9 cellular contexts compared by ENCODE assay signal in the genomic region with DNA sequence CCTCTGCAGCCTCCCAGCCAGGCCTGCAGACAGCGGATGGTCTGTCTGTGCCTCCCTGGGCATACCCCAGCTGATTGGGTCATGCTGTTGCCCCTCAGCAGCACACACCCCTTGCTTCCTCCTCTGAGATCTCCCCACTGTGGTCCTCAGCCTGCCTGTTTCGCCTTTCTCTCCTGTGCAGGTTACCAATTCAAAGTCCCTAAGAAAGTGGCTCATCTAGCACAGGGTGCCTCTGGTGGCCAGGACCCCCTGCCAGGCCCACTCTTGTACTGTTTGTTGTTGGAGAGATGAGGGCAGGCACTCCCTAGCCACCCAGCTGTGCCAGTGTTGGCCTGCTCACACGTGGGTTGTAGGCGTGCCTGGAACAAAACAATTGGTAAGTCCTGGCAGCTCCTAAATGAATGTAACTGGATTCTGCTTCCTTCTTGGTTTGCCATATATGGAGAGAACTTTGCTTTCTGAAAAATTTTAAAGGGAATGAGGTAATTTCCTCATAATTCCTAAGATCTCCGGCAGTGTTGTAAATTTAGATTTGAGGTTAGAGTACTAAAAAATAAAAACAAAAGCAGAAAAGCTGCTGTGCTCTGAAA.
DNase-seq lines count a peak whose midpoint lies in the region; ATAC-seq and TF ChIP-seq lines count a peak whose summit lies in the region.
"Had no signal": no experiment of that assay in that cellular context is flagged by ENCODE, and none has a peak within 500 bp of the region (broad histone marks: within the 10 kb centered on the region; RNA-seq: fewer than 3 reads in every experiment).

No MANE protein-coding gene starts in this region.

- H3K9me3 Mint-ChIP-seq in Calu3 (ENCODE audit: low read depth, unreplicated experiment): no peaks in the 10 kb centered on the region
- H3K9me3 Mint-ChIP-seq in nephron progenitor cell: no peaks in the 10 kb centered on the region
- H3K9me3 Mint-ChIP-seq: neural crest cell had no signal

- H3K4me1 Mint-ChIP-seq in Calu3 (ENCODE audit: low read depth, unreplicated experiment): peaks cover 41% of the 10 kb centered on the region
- peaks cover 27% of the 10 kb centered on the region for H3K4me1 Mint-ChIP-seq in nephron progenitor cell

- no peak for TF ChIP-seq CTCF in Calu3 (IDR thresholded peaks at IDR 0.05; ENCODE audit: unreplicated experiment)
- TF ChIP-seq CTCF in nephron progenitor cell (IDR thresholded peaks at IDR 0.05): no peak

- peak overlapping the region; percentile 54 to 70 for H3K27ac ChIP-seq in esophagus (ENCODE audit: low read depth in 2 of 2, low read length in 1 of 2)

- H3K4me1 ChIP-seq in esophagus (ENCODE audit: control insufficient read depth in 2 of 2, insufficient read depth in 2 of 2, low read length in 1 of 2): peaks cover 3 to 4% of the 10 kb centered on the region in 2 donors

- 29 to 39% methylated on average over 5 of the region's 5 CpGs for WGBS in esophagus, 2 donors

- H3K4me3 ChIP-seq in esophagus (ENCODE audit: low read depth in 1 of 2, low read length in 2 of 2): no peak overlapping the region

- intact Hi-C loops in Calu3 (cut with micrococcal nuclease; ENCODE audit: unreplicated experiment): no loop called here

- no peaks in the 10 kb centered on the region for H3K9me3 ChIP-seq in esophagus (ENCODE audit: control insufficient read depth in 2 of 2, insufficient read depth in 1 of 2, low read depth in 1 of 2, low read length in 1 of 2)

- CTCF ChIA-PET in Calu3 (lab: Charles Lee): interaction anchor here (0.6 to 3.0 kb wide), 6 partner anchors 9 to 610 kb away, joined by 4 to 14 read pairs (median 8); no protein-coding TSS in a partner anchor

- H3K27me3 Mint-ChIP-seq in Calu3 (ENCODE audit: unreplicated experiment) (no peaks in the 10 kb centered on the region), nephron progenitor cell (ENCODE audit: low read depth, poor library complexity) (no peaks in the 10 kb centered on the region)

- H3K27ac Mint-ChIP-seq in Calu3 (ENCODE audit: unreplicated experiment) (peak overlapping the region; percentile 6), nephron progenitor cell (peak overlapping the region; percentile 58)

- H3K36me3 Mint-ChIP-seq in Calu3 (ENCODE audit: insufficient read depth, unreplicated experiment) (no peaks in the 10 kb centered on the region), nephron progenitor cell (ENCODE audit: low read depth) (no peaks in the 10 kb centered on the region)

- DNase-seq in Calu3 (peak; percentile 70), NCI-H2171 treated with DMSO at 0.1 percent for 48 hours (lab: John Stamatoyannopoulos, UW) (peak; percentile 66), nephron progenitor cell (peak; percentile 14), NCI-H1930 (lab: John Stamatoyannopoulos, UW) (no peak)

- no TSS peak for BruUV-seq in Calu3 (replicated peaks; lab: Mats Ljungman, UMichigan)

- H3K27me3 ChIP-seq in esophagus (ENCODE audit: control insufficient read depth in 1 of 2, insufficient read depth in 2 of 2, low read length in 2 of 2): no peaks in the 10 kb centered on the region

- H3K4me3 Mint-ChIP-seq in Calu3 (ENCODE audit: low read depth, unreplicated experiment) (no peak overlapping the region), nephron progenitor cell (no peak overlapping the region)
- H3K4me3 Mint-ChIP-seq: neural crest cell had no signal

- ATAC-seq in HG03354 (IDR thresholded peaks at IDR 0.05; ENCODE audit: poor library complexity, severe bottlenecking, unreplicated experiment): no peak
- ATAC-seq in HG02610 (IDR thresholded peaks at IDR 0.05; ENCODE audit: unreplicated experiment): no peak
- ATAC-seq in HG02798 (IDR thresholded peaks at IDR 0.05; ENCODE audit: poor library complexity, unreplicated experiment): no peak

- H3K36me3 ChIP-seq in esophagus (ENCODE audit: control insufficient read depth in 2 of 2, insufficient read depth in 2 of 2, low read length in 1 of 2): no peaks in the 10 kb centered on the region

Comparison
In these comparisons a context has a peak if more than half of its experiments do, and no peak if none do; other contexts are left out.
1. DNase-seq: peak in Calu3 (single experiment), NCI-H2171 treated with DMSO at 0.1 percent for 48 hours (single experiment) and nephron progenitor cell (single experiment); none in NCI-H1930 (0 of 2).